14 cellular contexts compared by ENCODE assay signal in genomic region chr10:3399756-3400155, GRCh38.
DNase-seq lines count a peak whose midpoint lies in the region; ATAC-seq, FAIRE-seq and TF ChIP-seq lines count a peak whose summit lies in the region.
"Had no signal": no experiment of that assay in that cellular context is flagged by ENCODE, and none has a peak within 500 bp of the region (broad histone marks: within the 10 kb centered on the region; RNA-seq: fewer than 3 reads in every experiment).

No MANE protein-coding gene starts in this region.

- peak overlapping the region in 1 of 2 experiments; percentile 17 for H3K18ac ChIP-seq in mesenchymal stem cell (ENCODE audit: low read depth in 1 of 2, low read length in 2 of 2)

- FAIRE-seq in bronchial epithelial cell (lab: Jason Lieb, UNC), result no peak

- no peak for TF ChIP-seq RAD21 in SK-N-SH (IDR thresholded peaks at IDR 0.05; ENCODE audit: low read length)

- peak overlapping the region; percentile 29 to 57 for H2BK12ac ChIP-seq in mesenchymal stem cell (ENCODE audit: low read length in 2 of 2)

- POLR2A ChIA-PET in SK-N-SH (lab: Yijun Ruan, JAX), result interaction anchor here (0.9 to 2.0 kb wide), 4 partner anchors 10 to 386 kb away, joined by 3 to 5 read pairs (median 4); partner anchors contain the start of gene KLF6

- H3K9me2 ChIP-seq in SK-N-SH, result no peaks in the 10 kb centered on the region

- TF ChIP-seq CTCF in SK-N-SH (IDR thresholded peaks at IDR 0.05) (no peak), bronchial epithelial cell (IDR thresholded peaks at IDR 0.05; ENCODE audit: insufficient read depth, low read length, severe bottlenecking) (no peak), transverse colon (IDR thresholded peaks at IDR 0.05) (no peak), colonic mucosa (IDR thresholded peaks at IDR 0.05) (no peak)

- TF ChIP-seq POLR2A in transverse colon (IDR thresholded peaks at IDR 0.05), result no peak

- no peak overlapping the region for H2BK5ac ChIP-seq in mesenchymal stem cell (ENCODE audit: low read depth, low read length, poor library complexity, severe bottlenecking)

- no peak overlapping the region for H3K14ac ChIP-seq in mesenchymal stem cell (ENCODE audit: low read length in 2 of 2)

- H3K27me3 ChIP-seq in SK-N-SH (ENCODE audit: insufficient read depth), result no peaks in the 10 kb centered on the region
- H3K27me3 ChIP-seq in bronchial epithelial cell (ENCODE audit: control insufficient read depth, insufficient read depth, low read length), result no peaks in the 10 kb centered on the region
- H3K27me3 ChIP-seq in mesenchymal stem cell (ENCODE audit: control insufficient read depth in 1 of 2, insufficient read depth in 1 of 2, low read length in 2 of 2), result no peaks in the 10 kb centered on the region
- no peaks in the 10 kb centered on the region for H3K27me3 ChIP-seq in transverse colon
- H3K27me3 ChIP-seq in colonic mucosa, result no peaks in the 10 kb centered on the region

- H3K9me3 ChIP-seq in SK-N-SH (no peaks in the 10 kb centered on the region), mesenchymal stem cell (ENCODE audit: control insufficient read depth, low read length) (peaks cover under 1% of the 10 kb centered on the region), transverse colon (no peaks in the 10 kb centered on the region), colonic mucosa (no peaks in the 10 kb centered on the region)

- H3K4me3 ChIP-seq in SK-N-SH (ENCODE audit: low read depth in 2 of 2, low read length in 1 of 2) (no peak overlapping the region), bronchial epithelial cell (ENCODE audit: low read depth, low read length) (no peak overlapping the region), mesenchymal stem cell (ENCODE audit: insufficient read depth in 1 of 2, low read depth in 1 of 2, low read length in 2 of 2) (no peak overlapping the region), transverse colon (no peak overlapping the region), colonic mucosa (no peak overlapping the region)

- TF ChIP-seq EP300 in SK-N-SH (IDR thresholded peaks at IDR 0.05; ENCODE audit: borderline replicate concordance in 1 of 2, low read depth in 1 of 2, low read length in 1 of 2), result no peak
- TF ChIP-seq EP300 in transverse colon (IDR thresholded peaks at IDR 0.05; ENCODE audit: low read depth), result no peak

- no peak overlapping the region for H3K23ac ChIP-seq in mesenchymal stem cell (ENCODE audit: low read length in 2 of 2)

- H3F3A ChIP-seq in SK-N-SH (replicated peaks; ENCODE audit: insufficient read depth), result peaks cover 12% of the 10 kb centered on the region

- H2BK15ac ChIP-seq in mesenchymal stem cell (ENCODE audit: low read depth, poor library complexity, severe bottlenecking), result peak overlapping the region; percentile 18

- intact Hi-C loops in transverse colon (cut with DNase I; ENCODE audit: low total_unique reads) (no loop called here), colonic mucosa (cut with DNase I) (no loop called here)

- H3K27ac ChIP-seq in SK-N-SH (ENCODE audit: low read depth in 2 of 2, low read length in 1 of 2), result peak overlapping the region; percentile 24 to 97; a peak in 3 of 4 replicates
- peak overlapping the region; percentile 67 for H3K27ac ChIP-seq in mesenchymal stem cell (ENCODE audit: low read length, poor library complexity, severe bottlenecking)
- peak overlapping the region in 3 of 4 donors; percentile 36 to 45 (median 39) for H3K27ac ChIP-seq in transverse colon
- H3K27ac ChIP-seq in colonic mucosa, result no peak overlapping the region
- H3K27ac ChIP-seq: 22Rv1, C4-2B, epithelial cell of prostate had no signal

- H4K91ac ChIP-seq in mesenchymal stem cell (ENCODE audit: low read length), result no peak overlapping the region

- H3K36me3 ChIP-seq in SK-N-SH (replicated peaks in 1 of 2; ENCODE audit: control insufficient read depth in 1 of 2, insufficient read depth in 2 of 2, low read length in 1 of 2), result no peaks in the 10 kb centered on the region
- no peaks in the 10 kb centered on the region for H3K36me3 ChIP-seq in bronchial epithelial cell (ENCODE audit: control insufficient read depth, insufficient read depth, low read length)
- peaks cover 0 to 3% of the 10 kb centered on the region in 2 experiments for H3K36me3 ChIP-seq in mesenchymal stem cell (ENCODE audit: control insufficient read depth in 1 of 2, insufficient read depth in 2 of 2, low read depth in 1 of 2, low read length in 2 of 2)
- H3K36me3 ChIP-seq in transverse colon, result no peaks in the 10 kb centered on the region
- no peaks in the 10 kb centered on the region for H3K36me3 ChIP-seq in colonic mucosa

- H3K4me1 ChIP-seq in SK-N-SH (ENCODE audit: control insufficient read depth in 1 of 2, insufficient read depth in 2 of 2, low read depth in 1 of 2, low read length in 1 of 2) (peaks cover 16 to 56% of the 10 kb centered on the region in 2 experiments; a peak in 3 of 4 replicates), mesenchymal stem cell (ENCODE audit: control insufficient read depth, insufficient read depth, low read depth, low read length) (peaks cover 13% of the 10 kb centered on the region), transverse colon (peaks cover 0 to 5% (median 0%) of the 10 kb centered on the region in 4 donors), colonic mucosa (no peaks in the 10 kb centered on the region)

- no peak overlapping the region for H2AK5ac ChIP-seq in mesenchymal stem cell (ENCODE audit: low read length, severe bottlenecking)

- H4K20me1 ChIP-seq in SK-N-SH (ENCODE audit: insufficient read depth), result no peaks in the 10 kb centered on the region

- WGBS in SK-N-SH (ENCODE audit: low lambda C conversion rate), result 75% methylated on average over 6 of the region's 6 CpGs
- WGBS in mesenchymal stem cell, result 56% methylated on average over 1 of the region's 6 CpGs
- 53 to 63% methylated on average over 4 to 6 of the region's 6 CpGs for WGBS in transverse colon (ENCODE audit: low coverage in 1 of 2), 2 donors

- DNase-seq in SK-N-SH, result peak; percentile 37
- DNase-seq in bronchial epithelial cell (ENCODE audit: low read depth), result peak; percentile 7
- DNase-seq in mesenchymal stem cell, result peak; percentile 49
- DNase-seq in transverse colon, result no peak
- no peak for DNase-seq in colonic mucosa
- DNase-seq: activated CD4-positive, alpha-beta memory T cell treated with anti-CD3 and anti-CD28 coated beads for 36 hours; DMS79; NCI-H1694 had no signal

- no peak overlapping the region for H2BK120ac ChIP-seq in mesenchymal stem cell (ENCODE audit: low read depth, low read length)

- H3K79me1 ChIP-seq in mesenchymal stem cell (replicated peaks; ENCODE audit: low read length, poor library complexity, severe bottlenecking), result no peaks in the 10 kb centered on the region

- H3K9ac ChIP-seq in SK-N-SH (no peak overlapping the region), mesenchymal stem cell (ENCODE audit: low read length) (no peak overlapping the region), colonic mucosa (ENCODE audit: low read depth in 2 of 2, low read length in 2 of 2) (no peak overlapping the region)

- peak overlapping the region in 1 of 2 experiments; percentile 46 for H3K4ac ChIP-seq in mesenchymal stem cell (ENCODE audit: low read depth in 1 of 2, low read length in 2 of 2)

- ATAC-seq in SK-N-SH treated with all-trans-retinoic acid at 6 μM for 48 hours (no peak), GM21737 (IDR thresholded peaks at IDR 0.05; ENCODE audit: unreplicated experiment) (no peak), HG03108 (IDR thresholded peaks at IDR 0.05; ENCODE audit: unreplicated experiment) (no peak)

- no peaks in the 10 kb centered on the region for H3K79me2 ChIP-seq in SK-N-SH (ENCODE audit: insufficient read depth)

- CTCF ChIA-PET in SK-N-SH (lab: Yijun Ruan, JAX), result interaction anchor here (1.2 to 1.4 kb wide), 2 partner anchors 18 to 159 kb away, joined by 3 to 5 read pairs; no protein-coding TSS in a partner anchor

- H3K4me2 ChIP-seq in SK-N-SH, result peak overlapping the region; percentile 13; the same call in 1 of the 2 replicates
- H3K4me2 ChIP-seq in mesenchymal stem cell (ENCODE audit: low read length, poor library complexity, severe bottlenecking), result no peak overlapping the region

- in situ Hi-C loops in transverse colon (cut with MboI; ENCODE audit: low pct_ligation_motif_present in 1 of 4, low pct_unique_long_range_greater_than_20kb in 1 of 4, low sequenced_read_pairs in 3 of 4), result no loop called here

- peak overlapping the region; percentile 59 for H4K8ac ChIP-seq in mesenchymal stem cell (ENCODE audit: low read length)

- no peak overlapping the region for H2AFZ ChIP-seq in SK-N-SH (ENCODE audit: low read depth)
- no peak overlapping the region for H2AFZ ChIP-seq in mesenchymal stem cell (ENCODE audit: low read depth, low read length)

TF ChIP-seq in SK-N-SH, 30 proteins besides CTCF, POLR2A, EP300 and RAD21:
- TF ChIP-seq CHD2 (IDR thresholded peaks at IDR 0.05; ENCODE audit: low read length, partially characterized antibody), result peak; percentile 22
- TF ChIP-seq EZH2phosphoT487 (IDR thresholded peaks at IDR 0.05; ENCODE audit: borderline replicate concordance, low read depth), result no peak
TF ChIP-seq in SK-N-SH: peak in this region for 1.

TF ChIP-seq in SK-N-SH treated with all-trans-retinoic acid at 6 μM for 48 hours, 23 proteins besides CTCF, POLR2A, EP300 and RAD21 (continues in another document):
- TF ChIP-seq, protein P1, sequence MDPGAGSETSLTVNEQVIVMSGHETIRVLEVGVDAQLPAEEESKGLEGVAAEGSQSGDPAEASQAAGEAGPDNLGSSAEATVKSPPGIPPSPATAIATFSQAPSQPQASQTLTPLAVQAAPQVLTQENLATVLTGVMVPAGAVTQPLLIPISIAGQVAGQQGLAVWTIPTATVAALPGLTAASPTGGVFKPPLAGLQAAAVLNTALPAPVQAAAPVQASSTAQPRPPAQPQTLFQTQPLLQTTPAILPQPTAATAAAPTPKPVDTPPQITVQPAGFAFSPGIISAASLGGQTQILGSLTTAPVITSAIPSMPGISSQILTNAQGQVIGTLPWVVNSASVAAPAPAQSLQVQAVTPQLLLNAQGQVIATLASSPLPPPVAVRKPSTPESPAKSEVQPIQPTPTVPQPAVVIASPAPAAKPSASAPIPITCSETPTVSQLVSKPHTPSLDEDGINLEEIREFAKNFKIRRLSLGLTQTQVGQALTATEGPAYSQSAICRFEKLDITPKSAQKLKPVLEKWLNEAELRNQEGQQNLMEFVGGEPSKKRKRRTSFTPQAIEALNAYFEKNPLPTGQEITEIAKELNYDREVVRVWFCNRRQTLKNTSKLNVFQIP (CRISPR knock-in tag; IDR thresholded peaks at IDR 0.05; ENCODE audit: borderline replicate concordance, low read depth), result no peak
- TF ChIP-seq ZC3H10 (CRISPR knock-in tag; IDR thresholded peaks at IDR 0.05) (no peak), PPARA (CRISPR knock-in tag; IDR thresholded peaks at IDR 0.05; ENCODE audit: borderline replicate concordance) (no peak), TCF4 (CRISPR knock-in tag; IDR thresholded peaks at IDR 0.05; ENCODE audit: borderline replicate concordance) (no peak)

Comparison
In these comparisons a context has a peak if more than half of its experiments do, and no peak if none do; other contexts are left out.
1. DNase-seq: peak in SK-N-SH (single experiment), bronchial epithelial cell (single experiment) and mesenchymal stem cell (single experiment); none in transverse colon (single experiment) and colonic mucosa (single experiment).